ENCODE assay signal across 29 cellular contexts in the genomic region with DNA sequence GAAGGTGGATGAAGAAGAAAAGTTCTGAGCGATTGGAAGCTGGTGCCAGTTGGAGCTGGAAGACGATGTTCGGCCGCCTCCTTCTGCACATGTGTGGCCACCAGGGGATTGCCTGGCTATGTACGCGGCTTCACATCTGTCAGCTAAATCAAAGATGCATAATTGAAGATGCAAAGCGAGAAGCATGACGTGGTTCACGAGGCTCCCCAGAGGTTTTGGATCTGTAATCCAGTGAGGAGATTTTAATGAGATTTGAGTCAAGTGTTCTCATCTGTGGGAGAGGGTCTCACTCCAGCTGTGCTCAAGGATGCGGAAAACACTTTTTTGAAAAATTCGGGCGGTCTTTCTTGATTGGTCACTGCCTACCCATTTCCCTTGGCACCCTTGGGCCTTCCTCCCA.
"Had no signal": no experiment of that assay in that cellular context is flagged by ENCODE, and none has a peak within 500 bp of the region (broad histone marks: within the 10 kb centered on the region; RNA-seq: fewer than 3 reads in every experiment).

No MANE protein-coding gene starts in this region.

- H3K27me3 Mint-ChIP-seq: activated CD4-positive, alpha-beta memory T cell treated with anti-CD3 and anti-CD28 coated beads, Interleukin-2, amount 10 ng/mL, durations not matched to agents 7 days and 5 days; activated CD4-positive, alpha-beta T cell treated with anti-CD3 and anti-CD28 coated beads, Interleukin-2, amount 10 ng/mL, durations not matched to agents 7 days and 5 days; activated naive CD8-positive, alpha-beta T cell treated with anti-CD3 and anti-CD28 coated beads, Interleukin-2, amount 50 U/mL, for 24 hours; effector memory CD8-positive, alpha-beta T cell; stimulated activated naive B cell treated with anti-CD40 and anti-IgM and Interleukin-4, amounts not matched to agents 10 μg/mL and 1 μg/mL and 100 μg/mL, for 72 hours had no signal

- H3K27ac ChIP-seq: pancreas, psoas muscle, right atrium auricular region, suprapubic skin, tibial artery had no signal

- H3K36me3 ChIP-seq: pancreas, right atrium auricular region, suprapubic skin, tibial artery had no signal

- H3K27ac Mint-ChIP-seq: activated CD4-positive, alpha-beta memory T cell treated with anti-CD3 and anti-CD28 coated beads, Interleukin-2, amount 10 ng/mL, durations not matched to agents 7 days and 5 days; activated CD4-positive, alpha-beta T cell treated with anti-CD3 and anti-CD28 coated beads, Interleukin-2, amount 10 ng/mL, durations not matched to agents 7 days and 5 days; activated naive CD4-positive, alpha-beta T cell treated with anti-CD3 and anti-CD28 coated beads, Interleukin-2, amount 50 U/mL, for 24 hours; activated naive CD8-positive, alpha-beta T cell treated with anti-CD3 and anti-CD28 coated beads, Interleukin-2, amount 50 U/mL, for 24 hours; activated T-helper 2 cell treated with anti-CD3 and anti-CD28 coated beads, Interferon-gamma antibody, Interleukin-2, Interleukin-4, amounts not matched to agents 10 μg/mL and 5 μg/mL and 100 μg/mL, durations not matched to agents 14 hours and 24 hours and 36 hours; effector memory CD8-positive, alpha-beta T cell; nephron; stimulated activated naive B cell treated with anti-CD40 and anti-IgM and Interleukin-4, amounts not matched to agents 10 μg/mL and 1 μg/mL and 100 μg/mL, for 72 hours; T-helper 1 cell treated with Interleukin-12 subunit alpha and Interleukin-12 subunit beta and Interleukin-4 antibody, amounts not matched to agents 30 μg/mL and 1 μg/mL, for 36 hours had no signal

- H3K4me1 Mint-ChIP-seq: activated CD4-positive, alpha-beta memory T cell treated with anti-CD3 and anti-CD28 coated beads, Interleukin-2, amount 10 ng/mL, durations not matched to agents 7 days and 5 days; activated CD4-positive, alpha-beta T cell treated with anti-CD3 and anti-CD28 coated beads, Interleukin-2, amount 10 ng/mL, durations not matched to agents 7 days and 5 days; activated naive CD4-positive, alpha-beta T cell treated with anti-CD3 and anti-CD28 coated beads, Interleukin-2, amount 50 U/mL, for 24 hours; activated naive CD8-positive, alpha-beta T cell treated with anti-CD3 and anti-CD28 coated beads, Interleukin-2, amount 50 U/mL, for 24 hours; nephron; stimulated activated naive B cell treated with anti-CD40 and anti-IgM and Interleukin-4, amounts not matched to agents 10 μg/mL and 1 μg/mL and 100 μg/mL, for 72 hours had no signal

- H3K27me3 ChIP-seq: pancreas, right atrium auricular region, suprapubic skin, tibial artery had no signal

- H3K9me3 Mint-ChIP-seq: activated CD4-positive, alpha-beta T cell treated with anti-CD3 and anti-CD28 coated beads, Interleukin-2, amount 10 ng/mL, durations not matched to agents 7 days and 5 days had no signal

- H3K4me1 ChIP-seq: pancreas, psoas muscle, right atrium auricular region, suprapubic skin, tibial artery had no signal

- H3K4me3 ChIP-seq: pancreas, psoas muscle, right atrium auricular region, suprapubic skin, tibial artery had no signal

- H3K4me3 Mint-ChIP-seq: activated CD4-positive, alpha-beta memory T cell treated with anti-CD3 and anti-CD28 coated beads, Interleukin-2, amount 10 ng/mL, durations not matched to agents 7 days and 5 days; activated CD4-positive, alpha-beta T cell treated with anti-CD3 and anti-CD28 coated beads, Interleukin-2, amount 10 ng/mL, durations not matched to agents 7 days and 5 days; activated naive CD4-positive, alpha-beta T cell treated with anti-CD3 and anti-CD28 coated beads, Interleukin-2, amount 50 U/mL, for 24 hours; activated naive CD8-positive, alpha-beta T cell treated with anti-CD3 and anti-CD28 coated beads, Interleukin-2, amount 50 U/mL, for 24 hours; effector memory CD8-positive, alpha-beta T cell; nephron; stimulated activated naive B cell treated with anti-CD40 and anti-IgM and Interleukin-4, amounts not matched to agents 10 μg/mL and 1 μg/mL and 100 μg/mL, for 72 hours; T-helper 1 cell treated with Interleukin-12 subunit alpha and Interleukin-12 subunit beta and Interleukin-4 antibody, amounts not matched to agents 30 μg/mL and 1 μg/mL, for 36 hours had no signal

- DNase-seq: activated CD4-positive, alpha-beta memory T cell treated with anti-CD3 and anti-CD28 coated beads, Interleukin-2, amount 10 ng/mL, durations not matched to agents 7 days and 5 days; activated CD4-positive, alpha-beta T cell treated with anti-CD3 and anti-CD28 coated beads, Interleukin-2, amount 10 ng/mL, durations not matched to agents 7 days and 5 days; activated CD4-positive, CD25-positive, alpha-beta regulatory T cell treated with anti-CD3 and anti-CD28 coated beads, Interleukin-2, amount 50 U/mL, for 72 hours; activated naive CD8-positive, alpha-beta T cell treated with anti-CD3 and anti-CD28 coated beads, Interleukin-2, amount 50 U/mL, for 24 hours; activated T-cell treated with anti-CD3 and anti-CD28 coated beads, Interleukin-2, amount 50 U/mL, for 48 hours; amygdala; caudate nucleus; cortex of kidney; effector memory CD8-positive, alpha-beta T cell; erythroblast; foreskin fibroblast; head of caudate nucleus; hippocampal formation; left cardiac atrium; left ventricle myocardium superior; nucleus accumbens; pancreas; psoas muscle; stimulated activated CD4-positive, alpha-beta T cell treated with anti-CD3 and anti-CD28 coated beads, Interleukin-15, amount 100 ng/mL, for 24 hours; stimulated activated CD4-positive, alpha-beta T cell treated with anti-CD3 and anti-CD28 coated beads, Interleukin-2, amount 100 ng/mL, for 24 hours; stimulated activated naive B cell treated with anti-CD40 and anti-IgM and Interleukin-4, amounts not matched to agents 10 μg/mL and 1 μg/mL and 100 μg/mL, for 72 hours; T1000; tibial artery had no signal

- H3K36me3 Mint-ChIP-seq: activated naive CD4-positive, alpha-beta T cell treated with anti-CD3 and anti-CD28 coated beads, Interleukin-2, amount 50 U/mL, for 24 hours; stimulated activated naive B cell treated with anti-CD40 and anti-IgM and Interleukin-4, amounts not matched to agents 10 μg/mL and 1 μg/mL and 100 μg/mL, for 72 hours had no signal

- H3K9me3 ChIP-seq: pancreas, psoas muscle, right atrium auricular region, suprapubic skin, tibial artery had no signal
